In genomic region chr10:10677479-10677878, GRCh38 we compare ENCODE assay signal across 9 cellular contexts.
DNase-seq lines count a peak whose midpoint lies in the region; ATAC-seq, FAIRE-seq and TF ChIP-seq lines count a peak whose summit lies in the region.
"Had no signal": no experiment of that assay in that cellular context is flagged by ENCODE, and none has a peak within 500 bp of the region (broad histone marks: within the 10 kb centered on the region; RNA-seq: fewer than 3 reads in every experiment).

No MANE protein-coding gene starts in this region.

- no peak overlapping the region for H4K8ac ChIP-seq in mesendoderm (ENCODE audit: low read depth, low read length)

- H2BK15ac ChIP-seq in mesendoderm (replicated peaks; ENCODE audit: low read depth): peak overlapping the region; percentile 36

- no peak overlapping the region for H3K4me2 ChIP-seq in mesendoderm (ENCODE audit: low read length)

- no peak overlapping the region for H4K5ac ChIP-seq in mesendoderm (ENCODE audit: low read length)

- WGBS in mesendoderm (ENCODE audit: extremely low coverage, insufficient coverage, low lambda C conversion rate): no CpG with 5 or more reads among the region's 3 CpGs
- WGBS in upper lobe of left lung, 2 donors: 43 to 54% methylated on average over 3 of the region's 3 CpGs

- no peak overlapping the region for H3K4me3 Mint-ChIP-seq in chondrocyte (ENCODE audit: unreplicated experiment)

- H3K9ac ChIP-seq in mesendoderm (ENCODE audit: low read length): no peak overlapping the region

- FAIRE-seq in GM12892 (lab: Jason Lieb, UNC): peak; percentile 24
- FAIRE-seq: colon had no signal

- no peak overlapping the region for H3K18ac ChIP-seq in mesendoderm (ENCODE audit: low read length)

- DNase-seq in GM12892 (ENCODE audit: insufficient read length) (no peak), NOMO-1 treated with dmso at 0.1 percent for 144 hours (lab: John Stamatoyannopoulos, UW; ENCODE audit: unreplicated experiment) (peak; percentile 49), chondrocyte (ENCODE audit: low spot score) (no peak), mesendoderm (peak; percentile 88), upper lobe of left lung (peak in 1 of 2 donors; percentile 65), NCI-H1105 (lab: John Stamatoyannopoulos, UW) (no peak)

- H3K4me3 ChIP-seq in mesendoderm (ENCODE audit: low read length) (no peak overlapping the region), upper lobe of left lung (no peak overlapping the region)

- TF ChIP-seq EP300 in upper lobe of left lung (IDR thresholded peaks at IDR 0.05): no peak

- peaks cover 0 to 5% (median 0%) of the 10 kb centered on the region in 4 donors for H3K9me3 ChIP-seq in upper lobe of left lung

- no peak overlapping the region for H3K23ac ChIP-seq in mesendoderm (ENCODE audit: low read length)

- no peak overlapping the region for H2AK5ac ChIP-seq in mesendoderm (ENCODE audit: low read length)

- H3K27me3 ChIP-seq in mesendoderm (ENCODE audit: insufficient read depth, low read length, poor library complexity): no peaks in the 10 kb centered on the region
- H3K27me3 ChIP-seq in upper lobe of left lung: no peaks in the 10 kb centered on the region

- peak; percentile 38 for TF ChIP-seq CTCF in 22Rv1 (IDR thresholded peaks at IDR 0.05)
- TF ChIP-seq CTCF in chondrocyte (IDR thresholded peaks at IDR 0.05): peak; percentile 81
- TF ChIP-seq CTCF in upper lobe of left lung (IDR thresholded peaks at IDR 0.05): peak in 4 of 6 experiments; percentile 23 to 67 (median 64)

- TF ChIP-seq POLR2A in GM12892 (IDR thresholded peaks at IDR 0.05; ENCODE audit: low read depth, low read length) (no peak), upper lobe of left lung (IDR thresholded peaks at IDR 0.05) (no peak)

- H3K4ac ChIP-seq in mesendoderm (ENCODE audit: low read depth, low read length): no peak overlapping the region

- no peak overlapping the region for H3K56ac ChIP-seq in mesendoderm (ENCODE audit: low read length)

- no peaks in the 10 kb centered on the region for H3K79me1 ChIP-seq in mesendoderm (ENCODE audit: low read length)

- H2BK120ac ChIP-seq in mesendoderm (ENCODE audit: low read depth, low read length): no peak overlapping the region

- H3K27ac ChIP-seq in 22Rv1 (no peak overlapping the region), mesendoderm (ENCODE audit: low read depth, low read length) (no peak overlapping the region), upper lobe of left lung (no peak overlapping the region)

- no peak overlapping the region for H2BK5ac ChIP-seq in mesendoderm (ENCODE audit: low read length)

- no peaks in the 10 kb centered on the region for H3K4me1 ChIP-seq in mesendoderm (ENCODE audit: control insufficient read depth, low read depth, low read length)
- no peaks in the 10 kb centered on the region for H3K4me1 ChIP-seq in upper lobe of left lung

- ATAC-seq in HG03139 (IDR thresholded peaks at IDR 0.05; ENCODE audit: unreplicated experiment): peak; percentile 75
- ATAC-seq in upper lobe of left lung (ENCODE audit: low FRiP score in 2 of 2): peak; percentile 83 to 88

- peaks cover 20% of the 10 kb centered on the region for H3K9me3 Mint-ChIP-seq in chondrocyte (ENCODE audit: low read depth)

- H3K27ac Mint-ChIP-seq in chondrocyte (ENCODE audit: unreplicated experiment): no peak overlapping the region

- H3K27me3 Mint-ChIP-seq in chondrocyte (ENCODE audit: low read depth): no peaks in the 10 kb centered on the region

- H3K36me3 ChIP-seq in mesendoderm (ENCODE audit: control insufficient read depth, insufficient read depth, low read length) (no peaks in the 10 kb centered on the region), upper lobe of left lung (no peaks in the 10 kb centered on the region)

- peaks cover 4% of the 10 kb centered on the region for H3K36me3 Mint-ChIP-seq in chondrocyte (ENCODE audit: low read depth)

- H3K79me2 ChIP-seq in mesendoderm (ENCODE audit: control insufficient read depth, insufficient read depth, low read length): no peaks in the 10 kb centered on the region

- H3K4me1 Mint-ChIP-seq in chondrocyte (ENCODE audit: low read depth): no peaks in the 10 kb centered on the region

Comparison
In these comparisons a context has a peak if more than half of its experiments do, and no peak if none do; other contexts are left out.
1. DNase-seq: peak in NOMO-1 treated with dmso at 0.1 percent for 144 hours (single experiment) and mesendoderm (single experiment); none in GM12892 (single experiment), chondrocyte (single experiment) and NCI-H1105 (single experiment).
2. Peak in every context shown above with its lines, with median percentiles within 50 percentile points of each other: CTCF ChIP-seq.